Comparison of ENCODE assay signal across 1 cellular context in genomic region chr1:42860339-42861013, GRCh38.
TF ChIP-seq lines count a peak whose summit lies in the region.

No MANE protein-coding gene starts in this region.

TF ChIP-seq in GM12878, 131 proteins besides CTCF, POLR2A, EP300 and RAD21:
- no peak for TF ChIP-seq ELK1 (IDR thresholded peaks at IDR 0.05; ENCODE audit: low read depth, low read length)
- no peak for TF ChIP-seq ZBTB40 (IDR thresholded peaks at IDR 0.05; ENCODE audit: borderline replicate concordance)
- no peak for TF ChIP-seq ZBTB11 (CRISPR knock-in tag; IDR thresholded peaks at IDR 0.05)
- TF ChIP-seq TCF7 (IDR thresholded peaks at IDR 0.05; ENCODE audit: borderline replicate concordance), result no peak
- no peak for TF ChIP-seq ZNF217 (IDR thresholded peaks at IDR 0.05)
- TF ChIP-seq YY1 (IDR thresholded peaks at IDR 0.05; ENCODE audit: low read depth, low read length), result no peak
- no peak for TF ChIP-seq IRF5 (IDR thresholded peaks at IDR 0.05; ENCODE audit: borderline replicate concordance)
- no peak for TF ChIP-seq POLR2AphosphoS5 (IDR thresholded peaks at IDR 0.05; ENCODE audit: low read length)
- TF ChIP-seq ZBTB4 (CRISPR knock-in tag; IDR thresholded peaks at IDR 0.05), result no peak
- TF ChIP-seq EED (IDR thresholded peaks at IDR 0.05; ENCODE audit: low read depth), result no peak
- TF ChIP-seq SIN3A (IDR thresholded peaks at IDR 0.05; ENCODE audit: low read depth, low read length), result no peak
- TF ChIP-seq ATF2 (IDR thresholded peaks at IDR 0.05; ENCODE audit: low read length), result no peak
- no peak for TF ChIP-seq MYB (IDR thresholded peaks at IDR 0.05; ENCODE audit: borderline replicate concordance, low read depth, low read length)
- TF ChIP-seq HDAC6 (IDR thresholded peaks at IDR 0.05; ENCODE audit: unreplicated experiment), result no peak
- no peak for TF ChIP-seq CEBPZ (IDR thresholded peaks at IDR 0.05; ENCODE audit: low read depth, low read length)
- no peak for TF ChIP-seq MEF2B (IDR thresholded peaks at IDR 0.05; ENCODE audit: partially characterized antibody, poor library complexity, severe bottlenecking)
- TF ChIP-seq SP1 (IDR thresholded peaks at IDR 0.05; ENCODE audit: low read depth, low read length), result no peak
- TF ChIP-seq SPI1 (IDR thresholded peaks at IDR 0.05; ENCODE audit: borderline replicate concordance, insufficient read depth, low read depth, low read length), result no peak
TF ChIP-seq in GM12878: peak in this region for 0.
